Comparison of ENCODE assay signal across 10 cellular contexts in genomic region chr12:120263725-120264040, GRCh38. TPM values are rescaled to one million over a fixed set of nuclear protein-coding genes. Genes with fewer than 3 reads are reported as not detected.
DNase-seq lines count a peak whose midpoint lies in the region; ATAC-seq and TF ChIP-seq lines count a peak whose summit lies in the region.
"Had no signal": no experiment of that assay in that cellular context is flagged by ENCODE, and none has a peak within 500 bp of the region (broad histone marks: within the 10 kb centered on the region; RNA-seq: fewer than 3 reads in every experiment).

No MANE protein-coding gene starts in this region.

- no peaks in the 10 kb centered on the region for H3K36me3 Mint-ChIP-seq in neural crest cell (ENCODE audit: low read depth)

- H3K27me3 Mint-ChIP-seq in neural crest cell (ENCODE audit: low read depth): peaks cover 3% of the 10 kb centered on the region

- peaks cover 55% of the 10 kb centered on the region for H3K4me1 Mint-ChIP-seq in neural crest cell

- H3K27ac Mint-ChIP-seq in neural crest cell (ENCODE audit: unreplicated experiment): peak overlapping the region; percentile 55

- no peaks in the 10 kb centered on the region for H3K27me3 ChIP-seq in RWPE2 (ENCODE audit: insufficient read depth, poor library complexity, severe bottlenecking)

- TF ChIP-seq CTCF in AG09309 (IDR thresholded peaks at IDR 0.05; ENCODE audit: control insufficient read depth, insufficient read depth, low read depth, low read length, missing control alignments) (no peak), RWPE2 (IDR thresholded peaks at IDR 0.05; ENCODE audit: poor library complexity, severe bottlenecking) (no peak), epithelial cell of esophagus (IDR thresholded peaks at IDR 0.05; ENCODE audit: insufficient read depth, low read depth, low read length, missing control alignments) (no peak), neural crest cell (conservative IDR thresholded peaks at IDR 0.05) (no peak)

- H3K4me1 ChIP-seq in RWPE2 (ENCODE audit: insufficient read depth, poor library complexity, severe bottlenecking): peaks cover 44% of the 10 kb centered on the region

- H3K27ac ChIP-seq in RWPE2 (ENCODE audit: poor library complexity, severe bottlenecking): peak overlapping the region; percentile 100

- no peaks in the 10 kb centered on the region for H3K9me3 Mint-ChIP-seq in neural crest cell

- H3K9me3 ChIP-seq in RWPE2 (ENCODE audit: severe bottlenecking): no peaks in the 10 kb centered on the region

- no peak for DNase-seq in AG09309 (ENCODE audit: low read depth)
- no peak for DNase-seq in RWPE2 (ENCODE audit: low spot score)
- DNase-seq in epithelial cell of esophagus (ENCODE audit: low read depth): no peak
- no peak for DNase-seq in neural crest cell (ENCODE audit: low read depth, low spot score)
- no peak for DNase-seq in stimulated activated CD4-positive, alpha-beta T cell treated with anti-CD3 and anti-CD28 coated beads, Interleukin-4, amount 100 ng/mL, for 24 hours
- no peak for DNase-seq in NCI-H1092 treated with DMSO at 0.1 percent for 48 hours (lab: John Stamatoyannopoulos, UW)
- DNase-seq in NOMO-1 (lab: John Stamatoyannopoulos, UW; ENCODE audit: unreplicated experiment in 2 of 2): no peak
- DNase-seq in AG08395 (ENCODE audit: low spot score): no peak
- DNase-seq: activated effector memory CD4-positive, alpha-beta T cell treated with Interleukin-2 at 50 U/mL for 16 hours; NCI-H526 treated with DMSO at 0.1 percent for 48 hours had no signal

- no peak for ATAC-seq in RWPE2 (ENCODE audit: low read depth)

- H3K36me3 ChIP-seq in RWPE2 (ENCODE audit: low read depth): peaks cover 61% of the 10 kb centered on the region

- H3K4me3 ChIP-seq in AG09309 (ENCODE audit: control insufficient read depth, low read depth, low read length) (peak overlapping the region; percentile 98), RWPE2 (ENCODE audit: severe bottlenecking) (peak overlapping the region; percentile 85), epithelial cell of esophagus (ENCODE audit: low read length) (peak overlapping the region; percentile 78)

- H3K4me3 Mint-ChIP-seq in neural crest cell: peak overlapping the region; percentile 92

RNA-seq across cellular contexts. Expression of gene PXN, which starts 1.8 kb away (rescaled TPM):
- 54.5 and 61.5 TPM in 2 replicates for total RNA-seq in neural crest cell

RNA-seq across cellular contexts. Expression of gene RNU4-2, which starts 28.0 kb away (rescaled TPM):
- 5,010 and 5,494 TPM in 2 replicates for total RNA-seq in neural crest cell

RNA-seq across cellular contexts. Expression of gene RNU4-1, which starts 29.4 kb away (rescaled TPM):
- 4,497 and 4,941 TPM in 2 replicates for total RNA-seq in neural crest cell

RNA-seq across cellular contexts. Expression of gene SIRT4, which starts 38.4 kb away (rescaled TPM):
- total RNA-seq in neural crest cell: 1.7 TPM in 2 replicates
